ENCODE assay signal across 8 cellular contexts in genomic region chr10:124641282-124642075, GRCh38.
A peak's percentile ranks its signal among the peaks of the same experiment; 100 is the strongest.
DNase-seq lines count a peak whose midpoint lies in the region; ATAC-seq, FAIRE-seq and TF ChIP-seq lines count a peak whose summit lies in the region.

No MANE protein-coding gene starts in this region.

- H4K20me1 ChIP-seq in SU-DHL-6 (ENCODE audit: low read depth, low read length), result no peaks in the 10 kb centered on the region

- H3K4me3 ChIP-seq in SU-DHL-6 (ENCODE audit: insufficient read depth, low read length, poor library complexity, severe bottlenecking) (no peak overlapping the region), coronary artery (peak overlapping the region; percentile 11), HAP-1 (no peak overlapping the region)

- H3K4me1 ChIP-seq in HAP-1, result no peaks in the 10 kb centered on the region

- H3K9me3 ChIP-seq in SU-DHL-6 (ENCODE audit: insufficient read depth, low read length) (no peaks in the 10 kb centered on the region), HAP-1 (no peaks in the 10 kb centered on the region)

- peak overlapping the region; percentile 67 for H3K27ac ChIP-seq in SU-DHL-6 (ENCODE audit: low read depth, low read length)
- H3K27ac ChIP-seq in coronary artery, result peak overlapping the region in 1 of 2 donors; percentile 76

- no peaks in the 10 kb centered on the region for H3K27me3 ChIP-seq in SU-DHL-6 (ENCODE audit: low read length)
- no peaks in the 10 kb centered on the region for H3K27me3 ChIP-seq in HAP-1 (ENCODE audit: low read depth)

- no peak for DNase-seq in GM18507 (ENCODE audit: extremely low spot score, insufficient read length, low read depth)
- DNase-seq in coronary artery (ENCODE audit: low spot score), result no peak
- DNase-seq in naive thymus-derived CD8-positive, alpha-beta T cell, result peak in 2 of 10 donors; percentile 36 to 51
- no peak for DNase-seq in RKO (ENCODE audit: low spot score)
- no peak for DNase-seq in T-helper 9 cell
- DNase-seq in HAP-1 (ENCODE audit: low spot score in 2 of 2), result no peak

- FAIRE-seq in GM18507 (lab: Jason Lieb, UNC), result peak; percentile 66

- TF ChIP-seq CTCF in SU-DHL-6 (IDR thresholded peaks at IDR 0.05; ENCODE audit: insufficient read depth, low read length, poor library complexity, severe bottlenecking) (no peak), coronary artery (IDR thresholded peaks at IDR 0.05) (no peak)

- H3K4me2 ChIP-seq in SU-DHL-6 (ENCODE audit: low read depth, low read length, poor library complexity, severe bottlenecking), result peak overlapping the region; percentile 26

- peak; percentile 44 for ATAC-seq in HG02938 (IDR thresholded peaks at IDR 0.05; ENCODE audit: unreplicated experiment)
- ATAC-seq in naive thymus-derived CD8-positive, alpha-beta T cell, result peak; percentile 41 to 52

- H3K27ac Mint-ChIP-seq in naive thymus-derived CD8-positive, alpha-beta T cell, result peak overlapping the region; percentile 55 to 99 (median 93)

- no peaks in the 10 kb centered on the region for H3K36me3 Mint-ChIP-seq in naive thymus-derived CD8-positive, alpha-beta T cell

- peaks cover 26 to 98% (median 63%) of the 10 kb centered on the region in 4 donors for H3K4me1 Mint-ChIP-seq in naive thymus-derived CD8-positive, alpha-beta T cell

- no peaks in the 10 kb centered on the region for H3K27me3 Mint-ChIP-seq in naive thymus-derived CD8-positive, alpha-beta T cell

- POLR2A ChIA-PET in naive thymus-derived CD8-positive, alpha-beta T cell (lab: Charles Lee), result no interaction called here

- in situ Hi-C loops in HAP-1 (cut with MboI; ENCODE audit: low sequenced_read_pairs), result no loop called here

- H3K9me3 Mint-ChIP-seq in naive thymus-derived CD8-positive, alpha-beta T cell, result no peaks in the 10 kb centered on the region

- no peaks in the 10 kb centered on the region for H3K36me3 ChIP-seq in SU-DHL-6 (ENCODE audit: low read length)
- H3K36me3 ChIP-seq in HAP-1 (replicated peaks), result peaks cover 3% of the 10 kb centered on the region; the same call in 1 of the 2 replicates

- peaks cover 5% of the 10 kb centered on the region; the same call in 1 of the 2 replicates for H3F3A ChIP-seq in SU-DHL-6 (ENCODE audit: insufficient read depth)

- H3K79me2 ChIP-seq in SU-DHL-6 (ENCODE audit: insufficient read depth, low read length), result peaks cover 99% of the 10 kb centered on the region

- H3K9me2 ChIP-seq in SU-DHL-6 (replicated peaks; ENCODE audit: insufficient read depth, low read length), result no peaks in the 10 kb centered on the region

- no peak overlapping the region for H2AFZ ChIP-seq in SU-DHL-6 (ENCODE audit: low read depth, low read length, severe bottlenecking)

- peak overlapping the region; percentile 22; the same call in 1 of the 2 replicates for H3K9ac ChIP-seq in SU-DHL-6 (ENCODE audit: low read length)

- peak overlapping the region in 8 of 10 donors; percentile 34 to 83 (median 62) for H3K4me3 Mint-ChIP-seq in naive thymus-derived CD8-positive, alpha-beta T cell
